ENCODE assay signal across 1 cellular context in genomic region chr5:73230264-73231244, GRCh38.
TF ChIP-seq lines count a peak whose summit lies in the region.

No MANE protein-coding gene starts in this region.

TF ChIP-seq in HepG2, 621 proteins besides CTCF, POLR2A, EP300 and RAD21:
- TF ChIP-seq ZNF598 (CRISPR knock-in tag; IDR thresholded peaks at IDR 0.05; ENCODE audit: borderline replicate concordance), result no peak
- no peak for TF ChIP-seq CAMTA2 (CRISPR knock-in tag; IDR thresholded peaks at IDR 0.05; ENCODE audit: borderline replicate concordance)
- TF ChIP-seq ZBTB1 (CRISPR knock-in tag; IDR thresholded peaks at IDR 0.05; ENCODE audit: borderline replicate concordance), result no peak
- TF ChIP-seq ZFX (CRISPR knock-in tag; IDR thresholded peaks at IDR 0.05; ENCODE audit: low read depth), result no peak
- TF ChIP-seq SMYD3 (CRISPR knock-in tag; IDR thresholded peaks at IDR 0.05), result no peak
TF ChIP-seq in HepG2: peak in this region for 0.
